1 cellular context compared by ENCODE assay signal in the genomic region with DNA sequence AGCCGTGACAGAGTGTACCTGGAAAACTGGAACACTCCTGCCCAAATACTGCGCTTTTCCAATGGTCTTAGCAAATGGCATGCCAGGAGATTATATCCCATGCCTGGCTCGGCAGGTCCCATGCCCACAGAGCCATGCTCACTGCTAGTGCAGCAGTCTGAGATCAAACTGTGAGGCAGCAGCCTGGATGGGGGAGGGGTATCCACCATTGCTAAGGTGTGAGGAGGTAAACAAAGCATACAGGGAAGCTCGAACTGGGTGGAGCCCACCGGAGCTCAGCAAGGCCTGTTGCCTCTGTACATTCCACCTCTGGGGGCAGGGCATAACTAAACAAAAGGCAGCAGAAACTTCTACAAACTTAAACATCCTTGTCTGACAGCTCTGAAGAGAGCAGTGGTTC.
TF ChIP-seq lines count a peak whose summit lies in the region.

No MANE protein-coding gene starts in this region.

TF ChIP-seq in HepG2, 621 proteins besides CTCF, POLR2A, EP300 and RAD21:
- no peak for TF ChIP-seq NFYB (CRISPR knock-in tag; IDR thresholded peaks at IDR 0.05)
- TF ChIP-seq, protein P1, sequence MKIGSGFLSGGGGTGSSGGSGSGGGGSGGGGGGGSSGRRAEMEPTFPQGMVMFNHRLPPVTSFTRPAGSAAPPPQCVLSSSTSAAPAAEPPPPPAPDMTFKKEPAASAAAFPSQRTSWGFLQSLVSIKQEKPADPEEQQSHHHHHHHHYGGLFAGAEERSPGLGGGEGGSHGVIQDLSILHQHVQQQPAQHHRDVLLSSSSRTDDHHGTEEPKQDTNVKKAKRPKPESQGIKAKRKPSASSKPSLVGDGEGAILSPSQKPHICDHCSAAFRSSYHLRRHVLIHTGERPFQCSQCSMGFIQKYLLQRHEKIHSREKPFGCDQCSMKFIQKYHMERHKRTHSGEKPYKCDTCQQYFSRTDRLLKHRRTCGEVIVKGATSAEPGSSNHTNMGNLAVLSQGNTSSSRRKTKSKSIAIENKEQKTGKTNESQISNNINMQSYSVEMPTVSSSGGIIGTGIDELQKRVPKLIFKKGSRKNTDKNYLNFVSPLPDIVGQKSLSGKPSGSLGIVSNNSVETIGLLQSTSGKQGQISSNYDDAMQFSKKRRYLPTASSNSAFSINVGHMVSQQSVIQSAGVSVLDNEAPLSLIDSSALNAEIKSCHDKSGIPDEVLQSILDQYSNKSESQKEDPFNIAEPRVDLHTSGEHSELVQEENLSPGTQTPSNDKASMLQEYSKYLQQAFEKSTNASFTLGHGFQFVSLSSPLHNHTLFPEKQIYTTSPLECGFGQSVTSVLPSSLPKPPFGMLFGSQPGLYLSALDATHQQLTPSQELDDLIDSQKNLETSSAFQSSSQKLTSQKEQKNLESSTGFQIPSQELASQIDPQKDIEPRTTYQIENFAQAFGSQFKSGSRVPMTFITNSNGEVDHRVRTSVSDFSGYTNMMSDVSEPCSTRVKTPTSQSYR (CRISPR knock-in tag; IDR thresholded peaks at IDR 0.05; ENCODE audit: borderline replicate concordance): peak; percentile 74; the same call in 1 of the 2 replicates
